In the genomic region with DNA sequence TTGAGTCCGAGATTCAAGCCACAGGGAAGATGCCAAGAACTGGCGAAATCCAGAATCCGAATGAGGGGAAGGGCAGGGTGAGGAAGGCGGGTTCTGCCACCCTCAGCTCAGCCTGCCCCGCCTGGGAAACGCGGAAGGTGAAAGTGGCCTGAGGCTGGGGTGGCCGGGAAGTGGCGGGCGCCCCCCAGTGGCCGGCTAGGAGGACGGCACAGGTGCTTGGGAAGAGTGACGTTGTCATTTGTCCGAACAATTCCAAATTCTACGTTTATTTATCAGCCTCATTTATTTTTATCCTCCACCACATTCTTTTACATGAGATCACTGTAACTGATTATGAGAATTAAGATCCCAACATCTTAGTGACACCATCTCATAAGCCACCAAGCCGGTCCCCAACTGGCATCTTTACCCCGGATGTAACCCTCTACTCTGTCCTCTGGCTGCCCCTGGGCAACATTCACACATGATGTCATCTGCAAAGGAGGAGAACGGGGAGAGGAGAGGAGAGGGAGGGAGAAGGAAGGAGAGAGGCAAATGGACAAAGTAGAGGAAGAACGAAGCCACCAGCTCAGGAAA, we compare ENCODE assay signal across 8 cellular contexts. TPM values are rescaled to one million over a fixed set of nuclear protein-coding genes. Genes with fewer than 3 reads are reported as not detected.
DNase-seq lines count a peak whose midpoint lies in the region; ATAC-seq and TF ChIP-seq lines count a peak whose summit lies in the region.

No MANE protein-coding gene starts in this region.

- DNase-seq in NCI-H524 (lab: John Stamatoyannopoulos, UW) (peak; percentile 27 to 42), NCI-H524 treated with DMSO at 0.1 percent for 48 hours (lab: John Stamatoyannopoulos, UW) (no peak), NCI-H2196 (lab: John Stamatoyannopoulos, UW; ENCODE audit: unreplicated experiment) (peak; percentile 55), cerebellum (ENCODE audit: low spot score) (peak; percentile 85)
- DNase-seq in activated CD4-positive, alpha-beta T cell treated with anti-CD3 and anti-CD28 coated beads for 1 hour: peak; percentile 46
- DNase-seq in stimulated activated CD4-positive, alpha-beta T cell treated with anti-CD3 and anti-CD28 coated beads, TNF-alpha, amount 100 ng/mL, for 48 hours (ENCODE audit: low read depth in 3 of 3): peak; percentile 36 to 45 (median 44)

- no peaks in the 10 kb centered on the region for H3K36me3 ChIP-seq in liver (ENCODE audit: control insufficient read depth in 4 of 4, insufficient read depth in 3 of 4, low read depth in 1 of 4, low read length in 3 of 4)

- no peak overlapping the region for H3K4me3 ChIP-seq in liver (ENCODE audit: low read depth in 1 of 3, low read length in 3 of 3)

- H3K27me3 ChIP-seq in liver (ENCODE audit: control insufficient read depth in 4 of 4, insufficient read depth in 4 of 4, low read length in 3 of 4): no peaks in the 10 kb centered on the region

- H3K9me3 ChIP-seq in liver (ENCODE audit: control insufficient read depth in 4 of 4, low read length in 3 of 4): no peaks in the 10 kb centered on the region

- peaks cover 8 to 24% (median 15%) of the 10 kb centered on the region in 4 donors for H3K4me1 ChIP-seq in liver (ENCODE audit: control insufficient read depth in 4 of 4, insufficient read depth in 4 of 4, low read length in 3 of 4)

- no peak overlapping the region for H3K27ac ChIP-seq in liver (ENCODE audit: low read depth in 1 of 2, low read length in 2 of 2)

- peak; percentile 91 to 92 for TF ChIP-seq RAD21 in liver (IDR thresholded peaks at IDR 0.05)

- no peak for ATAC-seq in GM19467 (IDR thresholded peaks at IDR 0.05; ENCODE audit: unreplicated experiment)

- peak; percentile 89 for TF ChIP-seq CTCF in liver (IDR thresholded peaks at IDR 0.05; ENCODE audit: low read depth, low read length, missing input control)

- 14% methylated on average over 19 of the region's 19 CpGs for WGBS in liver

- no peak overlapping the region for H3K9ac ChIP-seq in liver (ENCODE audit: low read depth in 1 of 2, low read length in 2 of 2)

TF ChIP-seq in liver, 16 proteins besides CTCF, POLR2A, EP300 and RAD21:
- TF ChIP-seq RXRA (IDR thresholded peaks at IDR 0.05) (peak; percentile 12 to 37), SP1 (IDR thresholded peaks at IDR 0.05) (no peak), EGR1 (IDR thresholded peaks at IDR 0.05; ENCODE audit: low read depth in 2 of 2) (no peak), TAF1 (conservative IDR thresholded peaks at IDR 0.05) (no peak), JUND (IDR thresholded peaks at IDR 0.05) (no peak)
- TF ChIP-seq, protein P1, sequence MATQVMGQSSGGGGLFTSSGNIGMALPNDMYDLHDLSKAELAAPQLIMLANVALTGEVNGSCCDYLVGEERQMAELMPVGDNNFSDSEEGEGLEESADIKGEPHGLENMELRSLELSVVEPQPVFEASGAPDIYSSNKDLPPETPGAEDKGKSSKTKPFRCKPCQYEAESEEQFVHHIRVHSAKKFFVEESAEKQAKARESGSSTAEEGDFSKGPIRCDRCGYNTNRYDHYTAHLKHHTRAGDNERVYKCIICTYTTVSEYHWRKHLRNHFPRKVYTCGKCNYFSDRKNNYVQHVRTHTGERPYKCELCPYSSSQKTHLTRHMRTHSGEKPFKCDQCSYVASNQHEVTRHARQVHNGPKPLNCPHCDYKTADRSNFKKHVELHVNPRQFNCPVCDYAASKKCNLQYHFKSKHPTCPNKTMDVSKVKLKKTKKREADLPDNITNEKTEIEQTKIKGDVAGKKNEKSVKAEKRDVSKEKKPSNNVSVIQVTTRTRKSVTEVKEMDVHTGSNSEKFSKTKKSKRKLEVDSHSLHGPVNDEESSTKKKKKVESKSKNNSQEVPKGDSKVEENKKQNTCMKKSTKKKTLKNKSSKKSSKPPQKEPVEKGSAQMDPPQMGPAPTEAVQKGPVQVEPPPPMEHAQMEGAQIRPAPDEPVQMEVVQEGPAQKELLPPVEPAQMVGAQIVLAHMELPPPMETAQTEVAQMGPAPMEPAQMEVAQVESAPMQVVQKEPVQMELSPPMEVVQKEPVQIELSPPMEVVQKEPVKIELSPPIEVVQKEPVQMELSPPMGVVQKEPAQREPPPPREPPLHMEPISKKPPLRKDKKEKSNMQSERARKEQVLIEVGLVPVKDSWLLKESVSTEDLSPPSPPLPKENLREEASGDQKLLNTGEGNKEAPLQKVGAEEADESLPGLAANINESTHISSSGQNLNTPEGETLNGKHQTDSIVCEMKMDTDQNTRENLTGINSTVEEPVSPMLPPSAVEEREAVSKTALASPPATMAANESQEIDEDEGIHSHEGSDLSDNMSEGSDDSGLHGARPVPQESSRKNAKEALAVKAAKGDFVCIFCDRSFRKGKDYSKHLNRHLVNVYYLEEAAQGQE (IDR thresholded peaks at IDR 0.05): peak; percentile 18
- TF ChIP-seq, protein P2, sequence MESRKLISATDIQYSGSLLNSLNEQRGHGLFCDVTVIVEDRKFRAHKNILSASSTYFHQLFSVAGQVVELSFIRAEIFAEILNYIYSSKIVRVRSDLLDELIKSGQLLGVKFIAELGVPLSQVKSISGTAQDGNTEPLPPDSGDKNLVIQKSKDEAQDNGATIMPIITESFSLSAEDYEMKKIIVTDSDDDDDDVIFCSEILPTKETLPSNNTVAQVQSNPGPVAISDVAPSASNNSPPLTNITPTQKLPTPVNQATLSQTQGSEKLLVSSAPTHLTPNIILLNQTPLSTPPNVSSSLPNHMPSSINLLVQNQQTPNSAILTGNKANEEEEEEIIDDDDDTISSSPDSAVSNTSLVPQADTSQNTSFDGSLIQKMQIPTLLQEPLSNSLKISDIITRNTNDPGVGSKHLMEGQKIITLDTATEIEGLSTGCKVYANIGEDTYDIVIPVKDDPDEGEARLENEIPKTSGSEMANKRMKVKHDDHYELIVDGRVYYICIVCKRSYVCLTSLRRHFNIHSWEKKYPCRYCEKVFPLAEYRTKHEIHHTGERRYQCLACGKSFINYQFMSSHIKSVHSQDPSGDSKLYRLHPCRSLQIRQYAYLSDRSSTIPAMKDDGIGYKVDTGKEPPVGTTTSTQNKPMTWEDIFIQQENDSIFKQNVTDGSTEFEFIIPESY (IDR thresholded peaks at IDR 0.05): no peak

RNA-seq across cellular contexts. Expression of a gene that starts 21.3 kb away (rescaled TPM):
- total RNA-seq in cerebellum (34.7 TPM), liver (1 to 10 TPM in 1 of 2 donors, under 1 TPM in 1; 0.05 to 3.2 TPM)
- polyA plus RNA-seq in liver: 1 to 10 TPM; 2.2 to 5.3 TPM
